15 cellular contexts compared by ENCODE assay signal in genomic region chr1:165445388-165445787, GRCh38. TPM values are rescaled to one million over a fixed set of nuclear protein-coding genes. Genes with fewer than 3 reads are reported as not detected.
DNase-seq lines count a peak whose midpoint lies in the region; ATAC-seq and TF ChIP-seq lines count a peak whose summit lies in the region.
"Had no signal": no experiment of that assay in that cellular context is flagged by ENCODE, and none has a peak within 500 bp of the region (broad histone marks: within the 10 kb centered on the region; RNA-seq: fewer than 3 reads in every experiment).

No MANE protein-coding gene starts in this region.

- H3K4me1 Mint-ChIP-seq in endodermal cell: peaks cover 29% of the 10 kb centered on the region
- H3K4me1 Mint-ChIP-seq in natural killer cell treated with Interleukin-12 subunit alpha and Interleukin-12 subunit beta and Interleukin-15 and Interleukin-18, amount 100 ng/mL, for 72 hours (ENCODE audit: low read depth in 2 of 2): no peaks in the 10 kb centered on the region

- intact Hi-C loops in left ventricle myocardium inferior (cut with micrococcal nuclease) (no loop called here), cardiac septum (cut with DNase I) (no loop called here)

- WGBS in endodermal cell (ENCODE audit: insufficient coverage in 1 of 2, insufficient read length in 1 of 2), 2 experiments: 39 to 41% methylated on average over 2 to 4 of the region's 4 CpGs
- 70 to 83% methylated on average over 2 to 3 of the region's 4 CpGs for WGBS in mesodermal cell (ENCODE audit: insufficient coverage in 2 of 2), 2 experiments

- peaks cover 49% of the 10 kb centered on the region for H3K27me3 Mint-ChIP-seq in endodermal cell (ENCODE audit: insufficient read depth)
- peaks cover 6 to 43% of the 10 kb centered on the region in 2 donors for H3K27me3 Mint-ChIP-seq in natural killer cell treated with Interleukin-12 subunit alpha and Interleukin-12 subunit beta and Interleukin-15 and Interleukin-18, amount 100 ng/mL, for 72 hours

- peaks cover 21% of the 10 kb centered on the region for H3K27me3 ChIP-seq in left ventricle myocardium inferior (ENCODE audit: low read depth)
- no peaks in the 10 kb centered on the region for H3K27me3 ChIP-seq in endodermal cell (ENCODE audit: control insufficient read depth, insufficient read depth, low read length, poor library complexity, severe bottlenecking)
- H3K27me3 ChIP-seq: thyroid gland had no signal

- H3K36me3 ChIP-seq in left ventricle myocardium inferior (no peaks in the 10 kb centered on the region), endodermal cell (ENCODE audit: control insufficient read depth, insufficient read depth, low read length) (no peaks in the 10 kb centered on the region), mesodermal cell (ENCODE audit: control insufficient read depth, insufficient read depth, low read length) (no peaks in the 10 kb centered on the region)
- H3K36me3 ChIP-seq: thyroid gland had no signal

- no peak overlapping the region for H3K4me3 Mint-ChIP-seq in endodermal cell
- H3K4me3 Mint-ChIP-seq in natural killer cell treated with Interleukin-12 subunit alpha and Interleukin-12 subunit beta and Interleukin-15 and Interleukin-18, amount 100 ng/mL, for 72 hours: no peak overlapping the region
- H3K4me3 Mint-ChIP-seq: brain had no signal

- TF ChIP-seq CTCF in left ventricle myocardium inferior (IDR thresholded peaks at IDR 0.05; ENCODE audit: borderline replicate concordance): no peak
- no peak for TF ChIP-seq CTCF in endodermal cell (conservative IDR thresholded peaks at IDR 0.05)

- H3K27ac Mint-ChIP-seq in endodermal cell: no peak overlapping the region
- H3K27ac Mint-ChIP-seq in natural killer cell treated with Interleukin-12 subunit alpha and Interleukin-12 subunit beta and Interleukin-15 and Interleukin-18, amount 100 ng/mL, for 72 hours: no peak overlapping the region
- H3K27ac Mint-ChIP-seq: brain had no signal

- H3K4me1 ChIP-seq in left ventricle myocardium inferior (peaks cover 27% of the 10 kb centered on the region), endodermal cell (ENCODE audit: control insufficient read depth, insufficient read depth, low read length) (peaks cover 25% of the 10 kb centered on the region), mesodermal cell (ENCODE audit: control insufficient read depth, insufficient read depth, low read length, poor library complexity, severe bottlenecking) (peaks cover 7% of the 10 kb centered on the region)

- H3K4me3 ChIP-seq in left ventricle myocardium inferior: peak overlapping the region; percentile 66
- H3K4me3 ChIP-seq in endodermal cell (ENCODE audit: low read length): peak overlapping the region; percentile 85
- peak overlapping the region; percentile 21 for H3K4me3 ChIP-seq in mesodermal cell (ENCODE audit: extremely low read depth, insufficient read depth, low read length, poor library complexity, severe bottlenecking)
- H3K4me3 ChIP-seq: PC-9 had no signal

- no peak for DNase-seq in left ventricle myocardium inferior
- DNase-seq in cardiac septum (ENCODE audit: low spot score): no peak
- no peak for DNase-seq in endodermal cell
- no peak for DNase-seq in KG1 (lab: John Stamatoyannopoulos, UW)
- no peak for DNase-seq in natural killer cell treated with Interleukin-12 subunit alpha and Interleukin-12 subunit beta and Interleukin-15 and Interleukin-18, amount 100 ng/mL, for 72 hours (ENCODE audit: low spot score)
- DNase-seq in activated CD4-positive, alpha-beta T cell treated with anti-CD3 and anti-CD28 coated beads, Interleukin-2, amount 50 U/mL, for 4 hours: no peak
- DNase-seq: activated CD4-positive, CD25-positive, alpha-beta regulatory T cell; PC-9 had no signal

- H3K9me3 ChIP-seq in left ventricle myocardium inferior (replicated peaks) (no peaks in the 10 kb centered on the region), endodermal cell (ENCODE audit: control insufficient read depth, low read length) (no peaks in the 10 kb centered on the region), mesodermal cell (ENCODE audit: control insufficient read depth, low read length) (no peaks in the 10 kb centered on the region)
- H3K9me3 ChIP-seq: thyroid gland had no signal

- H3K27ac ChIP-seq in left ventricle myocardium inferior (replicated peaks) (peak overlapping the region; percentile 66), endodermal cell (ENCODE audit: low read depth, low read length) (no peak overlapping the region), mesodermal cell (ENCODE audit: low read depth, low read length, severe bottlenecking) (no peak overlapping the region)
- H3K27ac ChIP-seq: KMS-11, PC-9, thyroid gland had no signal

- H3K9me3 Mint-ChIP-seq in endodermal cell: no peaks in the 10 kb centered on the region
- H3K9me3 Mint-ChIP-seq in natural killer cell treated with Interleukin-12 subunit alpha and Interleukin-12 subunit beta and Interleukin-15 and Interleukin-18, amount 100 ng/mL, for 72 hours: no peaks in the 10 kb centered on the region
- H3K9me3 Mint-ChIP-seq: brain had no signal

- no peak for TF ChIP-seq POLR2A in GM18505 (IDR thresholded peaks at IDR 0.05; ENCODE audit: borderline replicate concordance, extremely low read depth, insufficient read depth, insufficient read length)

- ATAC-seq in GM18505 (IDR thresholded peaks at IDR 0.05; ENCODE audit: unreplicated experiment): no peak
- ATAC-seq in natural killer cell treated with Interleukin-12 subunit alpha and Interleukin-12 subunit beta and Interleukin-15 and Interleukin-18, amount 100 ng/mL, for 72 hours: no peak

- H3K9ac ChIP-seq in endodermal cell (ENCODE audit: extremely low read depth, low read length, poor library complexity, severe bottlenecking): no peak overlapping the region
- H3K9ac ChIP-seq: KMS-11 had no signal

- H3K36me3 Mint-ChIP-seq in endodermal cell (ENCODE audit: low read depth): no peaks in the 10 kb centered on the region
- H3K36me3 Mint-ChIP-seq in natural killer cell treated with Interleukin-12 subunit alpha and Interleukin-12 subunit beta and Interleukin-15 and Interleukin-18, amount 100 ng/mL, for 72 hours: peaks cover 4% of the 10 kb centered on the region
- H3K36me3 Mint-ChIP-seq: brain had no signal

RNA-seq across cellular contexts. Expression of gene RXRG, which starts 0.5 kb away (rescaled TPM):
- total RNA-seq in left ventricle myocardium inferior (9.3 TPM), cardiac septum (5.1 TPM), endodermal cell (1 to 10 TPM; 2.5 to 9.8 TPM)
- polyA plus RNA-seq in endodermal cell (2013, experiment 1 of 2): 4.1 TPM
- 6.4 TPM for polyA plus RNA-seq in endodermal cell (2013, experiment 2 of 2)
- 1.00 TPM for polyA plus RNA-seq in mesodermal cell (2013, experiment 1 of 2)
- 0.96 TPM for polyA plus RNA-seq in mesodermal cell (2013, experiment 2 of 2)
- total RNA-seq in natural killer cell treated with Interleukin-12 subunit alpha and Interleukin-12 subunit beta and Interleukin-15 and Interleukin-18, amount 100 ng/mL, for 72 hours: not detected
- total RNA-seq: NCI-H460; PC-9; T-helper 1 cell treated with Interleukin-12 subunit alpha and Interleukin-12 subunit beta and Interleukin-4 antibody, amounts not matched to agents 30 ng/mL and 1 ng/mL, for 36 hours had no signal

Comparison
In these comparisons a context has a peak if more than half of its experiments do, and no peak if none do; other contexts are left out.
1. H3K4me3 ChIP-seq: peak in every context shown above with its lines; median percentile 85 in endodermal cell; 66 in left ventricle myocardium inferior; 21 in mesodermal cell.